Comparison of ENCODE assay signal across 13 cellular contexts in the genomic region with DNA sequence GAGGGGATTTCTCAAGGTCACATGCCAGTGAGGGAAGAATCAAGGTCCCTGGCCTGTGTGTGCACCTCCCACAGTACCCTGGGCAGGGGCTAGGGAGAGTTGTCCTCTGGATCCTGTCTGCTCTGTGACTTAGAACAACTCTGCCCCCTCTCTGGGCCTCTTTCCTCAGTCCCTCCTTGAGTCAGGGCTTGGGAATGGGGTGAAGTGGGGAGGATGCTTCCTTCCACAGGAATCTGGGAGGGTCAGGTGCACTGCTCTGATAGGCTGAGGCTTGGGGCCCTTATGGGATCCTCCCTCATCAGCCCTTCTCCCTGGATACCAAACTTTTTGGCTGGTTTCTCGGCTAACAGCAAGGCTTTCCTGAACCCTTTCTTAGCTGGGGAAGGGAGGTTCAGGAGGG. TPM values are rescaled to one million over a fixed set of nuclear protein-coding genes. Genes with fewer than 3 reads are reported as not detected.
A peak's percentile ranks its signal among the peaks of the same experiment; 100 is the strongest.
DNase-seq lines count a peak whose midpoint lies in the region; ATAC-seq and TF ChIP-seq lines count a peak whose summit lies in the region.
"Had no signal": no experiment of that assay in that cellular context is flagged by ENCODE, and none has a peak within 500 bp of the region (broad histone marks: within the 10 kb centered on the region; RNA-seq: fewer than 3 reads in every experiment).

No MANE protein-coding gene starts in this region.

- ATAC-seq in HG03025 (IDR thresholded peaks at IDR 0.05; ENCODE audit: low FRiP score, unreplicated experiment) = no peak
- ATAC-seq: left lobe of liver had no signal

- no peaks in the 10 kb centered on the region for H3K36me3 ChIP-seq in ascending aorta
- no peaks in the 10 kb centered on the region for H3K36me3 ChIP-seq in adrenal gland (replicated peaks in 1 of 2)

- 60 to 100% (median 92%) methylated on average over 1 of the region's 1 CpG for WGBS in adrenal gland, 4 donors

- H3K27ac ChIP-seq in ascending aorta (peak overlapping the region; percentile 57 to 95), adrenal gland (no peak overlapping the region)

- H3K36me3 Mint-ChIP-seq in T-helper 2 cell treated with Interferon-gamma antibody and Interleukin-4, amounts not matched to agents 5 μg/mL and 100 μg/mL, for 36 hours (ENCODE audit: low read depth) = no peaks in the 10 kb centered on the region
- no peaks in the 10 kb centered on the region for H3K36me3 Mint-ChIP-seq in type B pancreatic cell

- no peak for TF ChIP-seq POLR2A in adrenal gland (IDR thresholded peaks at IDR 0.05)

- H3K27me3 ChIP-seq in ascending aorta (no peaks in the 10 kb centered on the region), adrenal gland (peaks cover 6% of the 10 kb centered on the region)

- H3K4me1 ChIP-seq in ascending aorta (peaks cover 23 to 45% of the 10 kb centered on the region in 2 donors), adrenal gland (replicated peaks in 1 of 2) (peaks cover 7 to 18% of the 10 kb centered on the region in 2 donors)

- no peak overlapping the region for H3K27ac Mint-ChIP-seq in T-helper 2 cell treated with Interferon-gamma antibody and Interleukin-4, amounts not matched to agents 5 μg/mL and 100 μg/mL, for 36 hours
- peak overlapping the region; percentile 59 for H3K27ac Mint-ChIP-seq in type B pancreatic cell

- no peak for DNase-seq in T-helper 2 cell treated with Interferon-gamma antibody and Interleukin-4, amounts not matched to agents 5 μg/mL and 100 μg/mL, for 36 hours (ENCODE audit: low spot score)
- no peak for DNase-seq in T-helper 2 cell
- DNase-seq in ascending aorta (ENCODE audit: low spot score in 2 of 2) = no peak
- DNase-seq in hepatic stellate cell (ENCODE audit: low spot score) = peak; percentile 84
- DNase-seq in type B pancreatic cell (ENCODE audit: extremely low spot score, unreplicated experiment) = no peak
- no peak for DNase-seq in adrenal gland
- no peak for DNase-seq in activated CD8-positive, alpha-beta memory T cell treated with anti-CD3 and anti-CD28 coated beads for 24 hours
- DNase-seq: dorsolateral prefrontal cortex, NCI-H1930, retina had no signal

- peaks cover 22% of the 10 kb centered on the region for H3K4me1 Mint-ChIP-seq in T-helper 2 cell treated with Interferon-gamma antibody and Interleukin-4, amounts not matched to agents 5 μg/mL and 100 μg/mL, for 36 hours (ENCODE audit: low read depth)
- peaks cover 57% of the 10 kb centered on the region for H3K4me1 Mint-ChIP-seq in type B pancreatic cell (ENCODE audit: unreplicated experiment)

- no peaks in the 10 kb centered on the region for H3K9me3 Mint-ChIP-seq in T-helper 2 cell treated with Interferon-gamma antibody and Interleukin-4, amounts not matched to agents 5 μg/mL and 100 μg/mL, for 36 hours
- no peaks in the 10 kb centered on the region for H3K9me3 Mint-ChIP-seq in type B pancreatic cell

- H3K4me3 ChIP-seq in ascending aorta (peak overlapping the region in 1 of 2 donors; percentile 99), adrenal gland (no peak overlapping the region)

- TF ChIP-seq CTCF in ascending aorta (IDR thresholded peaks at IDR 0.05) (no peak), type B pancreatic cell (conservative IDR thresholded peaks at IDR 0.05) (no peak), adrenal gland (IDR thresholded peaks at IDR 0.05) (no peak)

- peak overlapping the region; percentile 7 for H3K4me3 Mint-ChIP-seq in T-helper 2 cell treated with Interferon-gamma antibody and Interleukin-4, amounts not matched to agents 5 μg/mL and 100 μg/mL, for 36 hours
- peak overlapping the region; percentile 90 for H3K4me3 Mint-ChIP-seq in type B pancreatic cell

- intact Hi-C loops in ascending aorta (cut with DNase I) = loop anchor here (5.0 kb wide), 1 partner anchor 236 kb away; a partner anchor contains a TSS
- intact Hi-C loops in adrenal gland (cut with DNase I) = loop anchor here (5.0 kb wide), 3 partner anchors 36 to 101 kb away; no protein-coding TSS in a partner anchor

- H3K9me3 ChIP-seq in ascending aorta = no peaks in the 10 kb centered on the region
- no peaks in the 10 kb centered on the region for H3K9me3 ChIP-seq in adrenal gland (replicated peaks in 1 of 3)

- peaks cover 53% of the 10 kb centered on the region for H3K27me3 Mint-ChIP-seq in T-helper 2 cell treated with Interferon-gamma antibody and Interleukin-4, amounts not matched to agents 5 μg/mL and 100 μg/mL, for 36 hours (ENCODE audit: low read depth)
- H3K27me3 Mint-ChIP-seq in type B pancreatic cell = peaks cover 33% of the 10 kb centered on the region

RNA-seq across cellular contexts. Expression of a gene that starts 2.5 kb away (rescaled TPM):
- total RNA-seq in ascending aorta (37.6 TPM), type B pancreatic cell (ENCODE audit: low replicate concordance) (39.2 and 52.3 TPM in 2 replicates), adrenal gland (10 to 100 TPM in 3 of 8 donors, 1 to 10 TPM in 5; 3.9 to 27.8 (median 6.5) TPM)
- polyA plus RNA-seq in adrenal gland = 10 to 100 TPM in 1 of 3 donors, 1 to 10 TPM in 2; 4.6 to 11.1 (median 9.0) TPM

RNA-seq across cellular contexts. Expression of a gene that starts 16.6 kb away (rescaled TPM):
- total RNA-seq in ascending aorta (45.4 TPM), type B pancreatic cell (ENCODE audit: low replicate concordance) (9.3 and 10.4 TPM in 2 replicates), adrenal gland (1 to 10 TPM in 4 of 8 donors, under 1 TPM in 4; 0.55 to 7.1 (median 1.00) TPM)
- polyA plus RNA-seq in adrenal gland = 1 to 10 TPM in 2 of 3 donors, under 1 TPM in 1; 0.51 to 2.8 (median 1.2) TPM
- total RNA-seq: OCI-LY7 had no signal

RNA-seq across cellular contexts. Expression of a gene that starts 35.8 kb away (rescaled TPM):
- total RNA-seq in ascending aorta (not detected), type B pancreatic cell (ENCODE audit: low replicate concordance) (12.2 and 26.9 TPM in 2 replicates), adrenal gland (1 to 10 TPM in 6 of 8 donors, under 1 TPM in 2; 0.53 to 4.0 (median 1.5) TPM)
- under 1 TPM; 0.15 to 0.56 (median 0.54) TPM for polyA plus RNA-seq in adrenal gland
- total RNA-seq: OCI-LY7 had no signal

Comparison
In these comparisons a context has a peak if more than half of its experiments do, and no peak if none do; other contexts are left out.
1. H3K27ac ChIP-seq: peak in ascending aorta (2 of 2); none in adrenal gland (0 of 5).